ENCODE assay signal across 8 cellular contexts in the genomic region with DNA sequence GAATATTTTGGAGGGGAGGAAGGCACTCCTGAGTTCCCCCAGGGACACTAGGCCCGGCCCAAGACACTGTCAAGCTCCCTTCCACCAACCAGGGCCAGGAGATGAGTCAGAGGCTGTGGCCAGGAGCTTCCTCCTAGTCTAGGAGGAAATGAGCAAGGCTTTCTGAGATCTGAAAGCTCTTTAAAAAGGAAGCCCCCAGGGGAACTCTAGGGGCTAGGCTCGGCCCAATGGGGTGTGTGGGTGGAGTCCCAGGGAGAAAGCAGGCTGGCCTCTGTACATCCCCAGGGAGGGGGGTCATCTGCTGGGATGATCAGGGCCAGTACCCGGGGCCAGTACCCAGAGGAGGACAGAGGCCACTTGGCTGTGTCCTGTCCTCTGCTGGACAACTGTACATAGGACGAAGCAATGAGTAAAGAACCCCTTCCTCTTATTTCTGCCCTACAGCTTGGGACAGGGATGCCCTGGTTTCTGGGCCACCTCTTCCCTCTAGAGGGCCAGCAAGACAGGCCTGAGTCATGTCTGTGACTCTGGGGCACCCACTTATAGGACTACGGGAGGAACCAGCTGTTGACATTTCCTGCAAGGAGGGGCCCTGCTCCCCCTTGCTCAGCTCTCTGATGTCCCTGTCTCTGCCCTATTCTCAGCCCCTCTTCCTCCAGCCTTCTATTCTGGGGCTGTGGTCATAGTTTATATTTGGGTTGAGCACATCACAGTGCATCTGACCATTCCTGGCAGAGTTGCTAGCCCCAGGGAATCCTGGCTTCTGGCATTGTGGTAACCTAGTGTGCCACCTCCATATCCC. TPM values are rescaled to one million over a fixed set of nuclear protein-coding genes. Genes with fewer than 3 reads are reported as not detected.
DNase-seq lines count a peak whose midpoint lies in the region; ATAC-seq and TF ChIP-seq lines count a peak whose summit lies in the region.

No MANE protein-coding gene starts in this region.

- H3K27ac ChIP-seq in HUES64 (ENCODE audit: low read depth, low read length) (no peak overlapping the region), colonic mucosa (peak overlapping the region; percentile 77)

- intact Hi-C loops in Caco-2 (cut with micrococcal nuclease; ENCODE audit: unreplicated experiment), result no loop called here
- intact Hi-C loops in colonic mucosa (cut with DNase I), result no loop called here

- H3K4me1 Mint-ChIP-seq in Caco-2 (ENCODE audit: low read depth, unreplicated experiment), result peaks cover 47% of the 10 kb centered on the region

- H3K9ac ChIP-seq in HUES64 (ENCODE audit: low read depth, low read length), result 0 out of 2 replicates have a peak overlapping the region, but pooled peaks have one; percentile 84
- peak overlapping the region; percentile 42 to 66 for H3K9ac ChIP-seq in colonic mucosa (ENCODE audit: low read depth in 2 of 2, low read length in 2 of 2)

- POLR2A ChIA-PET in Caco-2 (lab: Charles Lee), result interaction anchor here (3.5 kb wide), 1 partner anchor 18 kb away, joined by 55 read pairs; a partner anchor contains a TSS

- DNase-seq in Caco-2 (no peak), colonic mucosa (peak; percentile 75), midbrain (lab: John Stamatoyannopoulos, UW) (peak; percentile 50), retina (no peak)
- DNase-seq in activated CD4-positive, CD25-positive, alpha-beta regulatory T cell treated with anti-CD3 and anti-CD28 coated beads, Interleukin-2, amount 50 U/mL, for 72 hours, result peak; percentile 67
- peak; percentile 52 for DNase-seq in stimulated activated CD8-positive, alpha-beta memory T cell treated with anti-CD3 and anti-CD28 coated beads, Interleukin-7, amount 100 ng/mL, for 24 hours (ENCODE audit: low read depth)

- H3K4me3 ChIP-seq in Caco-2 (ENCODE audit: low read depth, low read length), result no peak overlapping the region; the same call in 1 of the 2 replicates
- 0 out of 2 replicates have a peak overlapping the region, but pooled peaks have one; percentile 93 for H3K4me3 ChIP-seq in HUES64 (ENCODE audit: low read length)
- no peak overlapping the region for H3K4me3 ChIP-seq in colonic mucosa

- peaks cover 5% of the 10 kb centered on the region for H3K27me3 ChIP-seq in Caco-2 (replicated peaks; ENCODE audit: control insufficient read depth, insufficient read depth, low read length)
- H3K27me3 ChIP-seq in HUES64 (ENCODE audit: insufficient read depth, low read length), result peaks cover 19% of the 10 kb centered on the region
- H3K27me3 ChIP-seq in colonic mucosa, result no peaks in the 10 kb centered on the region

- TF ChIP-seq CTCF in Caco-2 (IDR thresholded peaks at IDR 0.05; ENCODE audit: insufficient read depth in 1 of 2, low read depth in 1 of 2, low read length in 1 of 2, severe bottlenecking in 1 of 2, unreplicated experiment in 1 of 2) (no peak), colonic mucosa (IDR thresholded peaks at IDR 0.05) (no peak)

- H3K4me1 ChIP-seq in Caco-2 (peaks cover 46% of the 10 kb centered on the region), HUES64 (ENCODE audit: insufficient read depth, low read length) (peaks cover 42% of the 10 kb centered on the region), colonic mucosa (peaks cover 32% of the 10 kb centered on the region)

- peak; percentile 44 for ATAC-seq in GM21515 (IDR thresholded peaks at IDR 0.05; ENCODE audit: unreplicated experiment)

- H3K27ac Mint-ChIP-seq in Caco-2 (ENCODE audit: unreplicated experiment), result peak overlapping the region; percentile 87

- 69% methylated on average over 5 of the region's 5 CpGs for WGBS in HUES64

- no TSS peak for BruUV-seq in Caco-2 (replicated peaks; lab: Mats Ljungman, UMichigan)

- H3K36me3 ChIP-seq in Caco-2 (ENCODE audit: control insufficient read depth, insufficient read depth, low read length), result no peaks in the 10 kb centered on the region
- peaks cover 5% of the 10 kb centered on the region; the same call in 1 of the 2 replicates for H3K36me3 ChIP-seq in HUES64 (ENCODE audit: insufficient read depth, low read length)
- no peaks in the 10 kb centered on the region for H3K36me3 ChIP-seq in colonic mucosa

- CTCF ChIA-PET in Caco-2 (lab: Charles Lee), result interaction anchor here (0.7 to 4.2 kb wide), 3 partner anchors 29 to 226 kb away, joined by 3 to 24 read pairs (median 5); a partner anchor contains a TSS

- H3K27me3 Mint-ChIP-seq in Caco-2 (ENCODE audit: insufficient read depth, unreplicated experiment), result peaks cover 10% of the 10 kb centered on the region

- peaks cover 36% of the 10 kb centered on the region for H3K36me3 Mint-ChIP-seq in Caco-2 (ENCODE audit: insufficient read depth, unreplicated experiment)

- H3K4me3 Mint-ChIP-seq in Caco-2 (ENCODE audit: unreplicated experiment), result peak overlapping the region; percentile 95

- no peaks in the 10 kb centered on the region for H3K9me3 Mint-ChIP-seq in Caco-2 (ENCODE audit: unreplicated experiment)

- no peaks in the 10 kb centered on the region for H3K9me3 ChIP-seq in Caco-2
- no peaks in the 10 kb centered on the region for H3K9me3 ChIP-seq in HUES64 (ENCODE audit: insufficient read depth, low read depth, low read length)
- no peaks in the 10 kb centered on the region for H3K9me3 ChIP-seq in colonic mucosa

RNA-seq across cellular contexts. Expression of a gene that starts 2.7 kb away (rescaled TPM):
- total RNA-seq in Caco-2 (2022) (59.1 and 69.0 TPM in 2 replicates), colonic mucosa (10 to 100 TPM; 21.6 to 47.2 TPM)
- 23.5 TPM for polyA plus RNA-seq in HUES64 (2013, experiment 1 of 2)
- 29.1 TPM for polyA plus RNA-seq in HUES64 (2013, experiment 2 of 2)

RNA-seq across cellular contexts. Expression of a gene that starts 4.2 kb away (rescaled TPM):
- total RNA-seq in Caco-2 (2022) (2.3 and 2.4 TPM in 2 replicates), colonic mucosa (1 to 10 TPM in 1 of 2 donors, under 1 TPM in 1; 0.48 to 2.1 TPM)
- polyA plus RNA-seq in HUES64 (2013, experiment 1 of 2), result 1.7 TPM
- polyA plus RNA-seq in HUES64 (2013, experiment 2 of 2), result 2.5 TPM

RNA-seq across cellular contexts. Expression of a gene that starts 17.7 kb away (rescaled TPM):
- total RNA-seq in Caco-2 (2022) (63.8 and 69.7 TPM in 2 replicates), colonic mucosa (10 to 100 TPM; 42.8 to 69.0 TPM)
- polyA plus RNA-seq in HUES64 (2013, experiment 1 of 2), result 46.6 TPM
- 39.9 TPM for polyA plus RNA-seq in HUES64 (2013, experiment 2 of 2)

RNA-seq across cellular contexts. Expression of a gene that starts 34.7 kb away (rescaled TPM):
- total RNA-seq in Caco-2 (2022) (91.0 and 96.4 TPM in 2 replicates), colonic mucosa (10 to 100 TPM; 13.1 to 14.7 TPM)
- 1.6 TPM for polyA plus RNA-seq in HUES64 (2013, experiment 1 of 2)
- polyA plus RNA-seq in HUES64 (2013, experiment 2 of 2), result 3.6 TPM

RNA-seq across cellular contexts. Expression of a gene that starts 45.7 kb away (rescaled TPM):
- 27.8 and 28.7 TPM in 2 replicates for total RNA-seq in Caco-2 (2022)
- polyA plus RNA-seq in HUES64 (2013, experiment 1 of 2), result 1.5 TPM
- polyA plus RNA-seq in HUES64 (2013, experiment 2 of 2), result 1.1 TPM
- 10 to 100 TPM; 60.7 to 75.6 TPM for total RNA-seq in colonic mucosa

Comparison
In these comparisons a context has a peak if more than half of its experiments do, and no peak if none do; other contexts are left out.
1. DNase-seq: peak in activated CD4-positive, CD25-positive, alpha-beta regulatory T cell treated with anti-CD3 and anti-CD28 coated beads, Interleukin-2, amount 50 U/mL, for 72 hours (single experiment), colonic mucosa (single experiment), midbrain (single experiment) and stimulated activated CD8-positive, alpha-beta memory T cell treated with anti-CD3 and anti-CD28 coated beads, Interleukin-7, amount 100 ng/mL, for 24 hours (single experiment); none in Caco-2 (0 of 2) and retina (single experiment).